ENCODE assay signal across 2 cellular contexts in the genomic region with DNA sequence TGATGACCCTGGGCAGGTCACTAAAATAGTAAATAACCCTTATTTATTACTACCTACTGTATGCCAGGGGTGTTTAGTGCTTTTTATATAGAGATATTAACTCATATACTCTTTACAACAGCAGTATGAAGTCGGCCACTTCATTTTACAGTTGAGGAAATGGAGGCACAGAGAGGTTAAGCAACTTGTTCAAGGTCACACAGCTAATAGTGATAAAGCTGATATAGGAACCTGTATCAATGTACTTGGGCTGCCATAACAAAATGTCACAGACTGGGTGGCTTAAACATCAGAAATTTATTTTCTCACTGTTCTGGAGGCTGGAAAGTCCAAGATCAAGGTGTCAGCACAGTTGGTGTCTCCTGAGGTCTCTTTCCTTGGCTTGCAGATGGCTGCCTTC.
TF ChIP-seq lines count a peak whose summit lies in the region.

No MANE protein-coding gene starts in this region.

TF ChIP-seq in HepG2, 621 proteins besides CTCF, POLR2A, EP300 and RAD21 (continued from another document):
- TF ChIP-seq ZNF768 (CRISPR knock-in tag; IDR thresholded peaks at IDR 0.05) = peak; percentile 79; the same call in 1 of the 2 replicates
- no peak for TF ChIP-seq GABPB1 (CRISPR knock-in tag; IDR thresholded peaks at IDR 0.05)
- no peak for TF ChIP-seq ZNF275 (CRISPR knock-in tag; IDR thresholded peaks at IDR 0.05; ENCODE audit: borderline replicate concordance)
- peak; percentile 64; the same call in 1 of the 2 replicates for TF ChIP-seq ZMYM3 (CRISPR knock-in tag; IDR thresholded peaks at IDR 0.05)
- no peak for TF ChIP-seq ZNF382 (CRISPR knock-in tag; IDR thresholded peaks at IDR 0.05; ENCODE audit: borderline replicate concordance)
- TF ChIP-seq ZNF788 (CRISPR knock-in tag; IDR thresholded peaks at IDR 0.05; ENCODE audit: borderline replicate concordance) = no peak
- TF ChIP-seq MED13 (CRISPR knock-in tag; IDR thresholded peaks at IDR 0.05) = no peak
- no peak for TF ChIP-seq SNAI1 (CRISPR knock-in tag; IDR thresholded peaks at IDR 0.05; ENCODE audit: borderline replicate concordance)

TF ChIP-seq in K562, 482 proteins besides CTCF, POLR2A, EP300 and RAD21:
- TF ChIP-seq, protein P1, sequence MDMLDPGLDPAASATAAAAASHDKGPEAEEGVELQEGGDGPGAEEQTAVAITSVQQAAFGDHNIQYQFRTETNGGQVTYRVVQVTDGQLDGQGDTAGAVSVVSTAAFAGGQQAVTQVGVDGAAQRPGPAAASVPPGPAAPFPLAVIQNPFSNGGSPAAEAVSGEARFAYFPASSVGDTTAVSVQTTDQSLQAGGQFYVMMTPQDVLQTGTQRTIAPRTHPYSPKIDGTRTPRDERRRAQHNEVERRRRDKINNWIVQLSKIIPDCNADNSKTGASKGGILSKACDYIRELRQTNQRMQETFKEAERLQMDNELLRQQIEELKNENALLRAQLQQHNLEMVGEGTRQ (CRISPR knock-in tag; IDR thresholded peaks at IDR 0.05) = no peak
- no peak for TF ChIP-seq ZNF707 (CRISPR knock-in tag; conservative IDR thresholded peaks at IDR 0.05)
- peak; percentile 89 for TF ChIP-seq BCOR (IDR thresholded peaks at IDR 0.05)
- peak; percentile 22 to 52; a peak in 1 of 4 replicates for TF ChIP-seq KDM1A (IDR thresholded peaks at IDR 0.05)
- peak; percentile 88 for TF ChIP-seq ZFP36 (IDR thresholded peaks at IDR 0.05; ENCODE audit: low read depth, low read length, partially characterized antibody)
- peak; percentile 97 for TF ChIP-seq RBM25 (IDR thresholded peaks at IDR 0.05; ENCODE audit: low read depth, low read length, severe bottlenecking)
